20 cellular contexts compared by ENCODE assay signal in genomic region chr2:109109342-109109741, GRCh38. TPM values are rescaled to one million over a fixed set of nuclear protein-coding genes. Genes with fewer than 3 reads are reported as not detected.
"Had no signal": no experiment of that assay in that cellular context is flagged by ENCODE, and none has a peak within 500 bp of the region (broad histone marks: within the 10 kb centered on the region; RNA-seq: fewer than 3 reads in every experiment).

No MANE protein-coding gene starts in this region.

- H3K36me3 ChIP-seq: SJSA1 had no signal

- H3K4me1 ChIP-seq: SJSA1 had no signal

- FAIRE-seq: HepG2 had no signal

- H3K27me3 ChIP-seq: SJSA1 had no signal

- H3K4me3 ChIP-seq: SJSA1, SK-N-MC had no signal

- ATAC-seq: HepG2 had no signal

- H3K27ac ChIP-seq: SJSA1, SK-N-MC had no signal

- H3K9me3 ChIP-seq: SJSA1 had no signal

- DNase-seq: IMR-90, Karpas-422, KG1, MV-4-11, NCI-H1048, NCI-H1436 treated with DMSO at 0.1 percent for 48 hours, NCI-H1694, NCI-H187 treated with DMSO at 0.1 percent for 48 hours, NCI-H2029 treated with DMSO at 0.1 percent for 48 hours, NCI-H2171 treated with DMSO at 0.1 percent for 48 hours, NCI-H345, NCI-H446 treated with DMSO at 0.1 percent for 48 hours, NCI-H510A treated with DMSO at 0.1 percent for 48 hours, NCI-H526, Right ventricle myocardium superior, SIG-M5, T-helper 1 cell had no signal

RNA-seq across cellular contexts. Expression of gene SH3RF3, which starts 19.7 kb away (rescaled TPM):
- polyA plus RNA-seq: HepG2 had no signal
